8 cellular contexts compared by ENCODE assay signal in the genomic region with DNA sequence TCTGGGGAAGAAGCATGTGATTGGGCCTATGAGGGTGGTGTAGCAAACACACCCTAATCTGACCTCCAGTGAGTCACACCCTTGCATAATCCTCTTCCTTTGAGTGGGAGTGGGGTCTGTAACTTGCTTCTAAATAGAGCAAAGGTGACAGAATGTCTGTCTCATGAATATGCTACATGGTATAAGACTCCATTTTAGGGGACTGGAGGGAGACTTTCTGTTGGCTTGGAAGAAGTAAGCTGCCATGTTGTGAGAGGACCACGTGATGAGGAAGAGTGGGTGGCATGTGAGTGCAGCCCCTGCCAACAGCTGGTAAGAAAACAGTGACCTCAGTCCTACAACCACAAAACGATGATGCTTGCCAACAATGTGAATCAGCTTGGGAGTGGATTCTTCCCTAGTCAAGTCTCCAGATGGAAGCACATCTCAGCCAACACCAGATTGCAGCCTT. TPM values are rescaled to one million over a fixed set of nuclear protein-coding genes. Genes with fewer than 3 reads are reported as not detected.
DNase-seq lines count a peak whose midpoint lies in the region; ATAC-seq and TF ChIP-seq lines count a peak whose summit lies in the region.

No MANE protein-coding gene starts in this region.

- H3K4me1 ChIP-seq in GM23248 (ENCODE audit: insufficient read depth) (peaks cover 23% of the 10 kb centered on the region), SJCRH30 (peaks cover 5% of the 10 kb centered on the region; the same call in 1 of the 2 replicates), esophagus muscularis mucosa (peaks cover 6 to 20% (median 20%) of the 10 kb centered on the region in 4 donors)

- H3K4me3 ChIP-seq in GM23248 (no peak overlapping the region), SJCRH30 (no peak overlapping the region), esophagus muscularis mucosa (no peak overlapping the region)

- H3K27ac ChIP-seq in GM23248 (peak overlapping the region; percentile 85), SJCRH30 (peak overlapping the region; percentile 17; the same call in 1 of the 2 replicates), esophagus muscularis mucosa (replicated peaks in 1 of 4) (no peak overlapping the region)

- TF ChIP-seq CTCF in AG09319 (IDR thresholded peaks at IDR 0.05; ENCODE audit: low read depth, low read length) (no peak), esophagus muscularis mucosa (IDR thresholded peaks at IDR 0.05) (no peak)

- H4K20me1 ChIP-seq in GM23248 (ENCODE audit: insufficient read depth), result no peaks in the 10 kb centered on the region

- DNase-seq in AG09319 (ENCODE audit: extremely low read depth, low read depth) (peak; percentile 24), GM23248 (peak; percentile 97), SJCRH30 (peak; percentile 58 to 60), foreskin melanocyte (peak; percentile 75), AML-193 (lab: John Stamatoyannopoulos, UW) (no peak), esophagus muscularis mucosa (ENCODE audit: extremely low spot score) (no peak)

- peak overlapping the region; percentile 78 for H2AFZ ChIP-seq in GM23248

- in situ Hi-C loops in GM23248 (cut with MboI), result no loop called here

- no peak for TF ChIP-seq EP300 in esophagus muscularis mucosa (IDR thresholded peaks at IDR 0.05)

- intact Hi-C loops in esophagus muscularis mucosa (cut with DNase I), result no loop called here

- peaks cover 21% of the 10 kb centered on the region for H3F3A ChIP-seq in GM23248 (ENCODE audit: insufficient read depth)

- H3K36me3 ChIP-seq in GM23248 (ENCODE audit: low read depth) (no peaks in the 10 kb centered on the region), SJCRH30 (no peaks in the 10 kb centered on the region), esophagus muscularis mucosa (no peaks in the 10 kb centered on the region)

- no peak for ATAC-seq in GM18505 (IDR thresholded peaks at IDR 0.05; ENCODE audit: unreplicated experiment)
- ATAC-seq in HG03095 (IDR thresholded peaks at IDR 0.05; ENCODE audit: unreplicated experiment), result no peak

- WGBS in GM23248 (ENCODE audit: low coverage in 1 of 2, low lambda C conversion rate in 2 of 2, missing lambda C conversion rate in 2 of 2), 2 experiments, result 0 to 3% methylated on average over 2 of the region's 2 CpGs
- 18% methylated on average over 2 of the region's 2 CpGs for WGBS in esophagus muscularis mucosa

- H3K79me2 ChIP-seq in GM23248 (ENCODE audit: insufficient read depth), result peaks cover 8% of the 10 kb centered on the region; the same call in 1 of the 2 replicates

- H3K27me3 ChIP-seq in GM23248 (replicated peaks; ENCODE audit: insufficient read depth), result no peaks in the 10 kb centered on the region
- no peaks in the 10 kb centered on the region for H3K27me3 ChIP-seq in SJCRH30
- no peaks in the 10 kb centered on the region for H3K27me3 ChIP-seq in esophagus muscularis mucosa

- H3K9me2 ChIP-seq in GM23248 (ENCODE audit: insufficient read depth), result no peaks in the 10 kb centered on the region

- TF ChIP-seq POLR2A in esophagus muscularis mucosa (IDR thresholded peaks at IDR 0.05; ENCODE audit: low read depth) (no peak), GM18505 (IDR thresholded peaks at IDR 0.05; ENCODE audit: borderline replicate concordance, extremely low read depth, insufficient read depth, insufficient read length) (no peak)

- H3K4me2 ChIP-seq in GM23248 (ENCODE audit: unreplicated experiment), result peak overlapping the region; percentile 30

- H3K9ac ChIP-seq in GM23248, result peak overlapping the region; percentile 41

- H3K9me3 ChIP-seq in GM23248 (ENCODE audit: low read depth) (no peaks in the 10 kb centered on the region), SJCRH30 (replicated peaks) (no peaks in the 10 kb centered on the region; the same call in 1 of the 2 replicates), esophagus muscularis mucosa (no peaks in the 10 kb centered on the region)

RNA-seq across cellular contexts. Expression of gene AK9, which starts 3.7 kb away (rescaled TPM):
- 2.0 and 7.2 TPM in 2 replicates for total RNA-seq in GM23248 (2014; rRNA removed; shearing (Covaris generic))
- 3.6 and 3.7 TPM in 2 replicates for polyA plus RNA-seq in GM23248 (2016; fragmentation: Nextera tagmentation; extraction: Ambion mirVana)
- total RNA-seq in SJCRH30 (2014; rRNA removed; shearing (Covaris generic)), result 3.2 and 3.8 TPM in 2 replicates
- total RNA-seq in esophagus muscularis mucosa, result 10 to 100 TPM in 3 of 4 donors, 1 to 10 TPM in 1; 8.4 to 15.0 (median 10.6) TPM

RNA-seq across cellular contexts. Expression of gene FIG4, which starts 3.8 kb away (rescaled TPM):
- total RNA-seq in GM23248 (2014; rRNA removed; shearing (Covaris generic)), result 7.2 and 11.5 TPM in 2 replicates
- 8.7 and 8.8 TPM in 2 replicates for polyA plus RNA-seq in GM23248 (2016; fragmentation: Nextera tagmentation; extraction: Ambion mirVana)
- 5.6 and 6.5 TPM in 2 replicates for total RNA-seq in SJCRH30 (2014; rRNA removed; shearing (Covaris generic))
- 10 to 100 TPM; 12.3 to 19.9 (median 17.1) TPM for total RNA-seq in esophagus muscularis mucosa

Comparison
In these comparisons a context has a peak if more than half of its experiments do, and no peak if none do; other contexts are left out.
1. DNase-seq: peak in AG09319 (single experiment), GM23248 (single experiment), SJCRH30 (2 of 2) and foreskin melanocyte (single experiment); none in AML-193 (0 of 2) and esophagus muscularis mucosa (single experiment).
2. H3K27ac ChIP-seq: peak in GM23248 (single experiment) and SJCRH30 (single experiment); none in esophagus muscularis mucosa (0 of 4).